ENCODE assay signal across 17 cellular contexts in genomic region chr6:12101653-12102312, GRCh38.
"Had no signal": no experiment of that assay in that cellular context is flagged by ENCODE, and none has a peak within 500 bp of the region (broad histone marks: within the 10 kb centered on the region; RNA-seq: fewer than 3 reads in every experiment).

No MANE protein-coding gene starts in this region.

- H3K9me3 ChIP-seq: transverse colon had no signal

- H3K27ac Mint-ChIP-seq: activated B cell treated with CpG ODN at 0.5 μM for 24 hours; activated T-cell treated with anti-CD3 and anti-CD28 coated beads, Interleukin-2, amount 50 U/mL, for 24 hours; brain; nephron; T-helper 2 cell treated with Interferon-gamma antibody and Interleukin-4, amounts not matched to agents 5 μg/mL and 100 μg/mL, for 36 hours had no signal

- DNase-seq: activated B cell treated with CpG ODN at 0.5 μM for 24 hours; activated T-cell treated with anti-CD3 and anti-CD28 coated beads, Interleukin-2, amount 50 U/mL, for 24 hours; amniotic stem cell; foreskin keratinocyte; glutamatergic neuron; hypothalamus; left ventricle myocardium superior; mesendoderm; nucleus accumbens; stimulated activated CD4-positive, alpha-beta T cell treated with anti-CD3 and anti-CD28 coated beads, Interleukin-2, amount 100 ng/mL, for 48 hours; stimulated activated naive CD4-positive, alpha-beta T cell; transverse colon had no signal

- H3K4me1 Mint-ChIP-seq: central memory CD8-positive, alpha-beta T cell had no signal

- H3K36me3 ChIP-seq: transverse colon had no signal

- H3K4me3 Mint-ChIP-seq: activated B cell treated with CpG ODN at 0.5 μM for 24 hours; activated T-cell treated with anti-CD3 and anti-CD28 coated beads, Interleukin-2, amount 50 U/mL, for 24 hours; brain; central memory CD8-positive, alpha-beta T cell; nephron; T-helper 2 cell treated with Interferon-gamma antibody and Interleukin-4, amounts not matched to agents 5 μg/mL and 100 μg/mL, for 36 hours had no signal

- H3K27ac ChIP-seq: coronary artery, foreskin keratinocyte, transverse colon had no signal

- ATAC-seq: foreskin keratinocyte had no signal

- H3K27me3 ChIP-seq: foreskin keratinocyte, transverse colon had no signal

- H3K27me3 Mint-ChIP-seq: activated B cell treated with CpG ODN at 0.5 μM for 24 hours; activated T-cell treated with anti-CD3 and anti-CD28 coated beads, Interleukin-2, amount 50 U/mL, for 24 hours; brain; central memory CD8-positive, alpha-beta T cell had no signal

- H3K9me3 Mint-ChIP-seq: activated B cell treated with CpG ODN at 0.5 μM for 24 hours; central memory CD8-positive, alpha-beta T cell; nephron had no signal

- H3K4me3 ChIP-seq: coronary artery, transverse colon had no signal
